2 cellular contexts compared by ENCODE assay signal in genomic region chr7:117008849-117009531, GRCh38.
TF ChIP-seq lines count a peak whose summit lies in the region.

No MANE protein-coding gene starts in this region.

TF ChIP-seq in SK-N-SH treated with all-trans-retinoic acid at 6 μM for 48 hours, 23 proteins besides CTCF, POLR2A, EP300 and RAD21 (continued from another document):
- TF ChIP-seq PATZ1 (CRISPR knock-in tag; IDR thresholded peaks at IDR 0.05; ENCODE audit: borderline replicate concordance) (no peak), ZNF565 (CRISPR knock-in tag; conservative IDR thresholded peaks at IDR 0.05; ENCODE audit: low read depth) (no peak), ZC3H10 (CRISPR knock-in tag; IDR thresholded peaks at IDR 0.05) (no peak), OSR1 (CRISPR knock-in tag; IDR thresholded peaks at IDR 0.05) (no peak), TCF4 (CRISPR knock-in tag; IDR thresholded peaks at IDR 0.05; ENCODE audit: borderline replicate concordance) (no peak), TSHZ2 (CRISPR knock-in tag; IDR thresholded peaks at IDR 0.05) (no peak), ISL1 (CRISPR knock-in tag; IDR thresholded peaks at IDR 0.05) (peak; percentile 4; the same call in 1 of the 2 replicates)

TF ChIP-seq in SK-N-SH, 30 proteins besides CTCF, POLR2A, EP300 and RAD21 (continued from another document):
- TF ChIP-seq, protein P1, sequence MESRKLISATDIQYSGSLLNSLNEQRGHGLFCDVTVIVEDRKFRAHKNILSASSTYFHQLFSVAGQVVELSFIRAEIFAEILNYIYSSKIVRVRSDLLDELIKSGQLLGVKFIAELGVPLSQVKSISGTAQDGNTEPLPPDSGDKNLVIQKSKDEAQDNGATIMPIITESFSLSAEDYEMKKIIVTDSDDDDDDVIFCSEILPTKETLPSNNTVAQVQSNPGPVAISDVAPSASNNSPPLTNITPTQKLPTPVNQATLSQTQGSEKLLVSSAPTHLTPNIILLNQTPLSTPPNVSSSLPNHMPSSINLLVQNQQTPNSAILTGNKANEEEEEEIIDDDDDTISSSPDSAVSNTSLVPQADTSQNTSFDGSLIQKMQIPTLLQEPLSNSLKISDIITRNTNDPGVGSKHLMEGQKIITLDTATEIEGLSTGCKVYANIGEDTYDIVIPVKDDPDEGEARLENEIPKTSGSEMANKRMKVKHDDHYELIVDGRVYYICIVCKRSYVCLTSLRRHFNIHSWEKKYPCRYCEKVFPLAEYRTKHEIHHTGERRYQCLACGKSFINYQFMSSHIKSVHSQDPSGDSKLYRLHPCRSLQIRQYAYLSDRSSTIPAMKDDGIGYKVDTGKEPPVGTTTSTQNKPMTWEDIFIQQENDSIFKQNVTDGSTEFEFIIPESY (IDR thresholded peaks at IDR 0.05; ENCODE audit: borderline replicate concordance, low read depth): no peak
- TF ChIP-seq TAF1 (IDR thresholded peaks at IDR 0.05; ENCODE audit: borderline replicate concordance, low read depth, low read length) (no peak), POLR2AphosphoS5 (IDR thresholded peaks at IDR 0.05; ENCODE audit: low read depth, low read length) (no peak), SMC3 (IDR thresholded peaks at IDR 0.05; ENCODE audit: low read depth, low read length) (no peak), YY1 (IDR thresholded peaks at IDR 0.05; ENCODE audit: low read depth) (no peak)
- TF ChIP-seq, protein P2, sequence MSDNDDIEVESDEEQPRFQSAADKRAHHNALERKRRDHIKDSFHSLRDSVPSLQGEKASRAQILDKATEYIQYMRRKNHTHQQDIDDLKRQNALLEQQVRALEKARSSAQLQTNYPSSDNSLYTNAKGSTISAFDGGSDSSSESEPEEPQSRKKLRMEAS (IDR thresholded peaks at IDR 0.05; ENCODE audit: low read depth): no peak
- TF ChIP-seq, protein P3, sequence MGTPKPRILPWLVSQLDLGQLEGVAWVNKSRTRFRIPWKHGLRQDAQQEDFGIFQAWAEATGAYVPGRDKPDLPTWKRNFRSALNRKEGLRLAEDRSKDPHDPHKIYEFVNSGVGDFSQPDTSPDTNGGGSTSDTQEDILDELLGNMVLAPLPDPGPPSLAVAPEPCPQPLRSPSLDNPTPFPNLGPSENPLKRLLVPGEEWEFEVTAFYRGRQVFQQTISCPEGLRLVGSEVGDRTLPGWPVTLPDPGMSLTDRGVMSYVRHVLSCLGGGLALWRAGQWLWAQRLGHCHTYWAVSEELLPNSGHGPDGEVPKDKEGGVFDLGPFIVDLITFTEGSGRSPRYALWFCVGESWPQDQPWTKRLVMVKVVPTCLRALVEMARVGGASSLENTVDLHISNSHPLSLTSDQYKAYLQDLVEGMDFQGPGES (IDR thresholded peaks at IDR 0.05; ENCODE audit: low read depth, low read length): no peak
